ENCODE assay signal across 8 cellular contexts in the genomic region with DNA sequence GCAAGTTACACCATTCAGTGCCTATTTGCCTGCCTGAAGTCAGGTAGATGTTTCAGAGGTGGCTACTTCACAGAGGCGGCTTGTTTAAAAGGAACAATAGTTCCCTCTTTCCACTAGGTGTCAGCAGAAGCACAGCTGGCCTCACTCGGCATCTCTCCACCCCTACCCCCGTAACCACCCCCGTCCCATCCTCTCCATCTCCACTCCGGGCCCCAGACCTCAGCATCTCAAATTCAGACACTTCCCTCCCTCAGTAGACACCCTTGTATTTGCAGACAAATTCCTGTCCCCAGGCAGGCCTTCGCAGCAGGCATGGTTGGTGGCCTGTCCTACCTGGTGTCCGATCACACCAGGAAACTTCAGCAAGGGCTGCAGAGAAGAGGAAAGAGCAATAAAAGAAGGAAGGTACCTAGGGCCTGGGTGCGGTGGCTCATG. TPM values are rescaled to one million over a fixed set of nuclear protein-coding genes. Genes with fewer than 3 reads are reported as not detected.
A peak's percentile ranks its signal among the peaks of the same experiment; 100 is the strongest.
DNase-seq lines count a peak whose midpoint lies in the region; ATAC-seq and TF ChIP-seq lines count a peak whose summit lies in the region.

No MANE protein-coding gene starts in this region.

- peak overlapping the region; percentile 19 for H2AFZ ChIP-seq in parathyroid adenoma

- H3K27ac ChIP-seq in parathyroid adenoma = no peak overlapping the region

- DNase-seq in DMS79 (lab: John Stamatoyannopoulos, UW) = peak; percentile 48
- peak; percentile 69 for DNase-seq in M059J (ENCODE audit: low read depth)
- DNase-seq in RKO (ENCODE audit: low spot score) = peak; percentile 72
- peak; percentile 80 for DNase-seq in activated effector memory CD4-positive, alpha-beta T cell treated with anti-CD3 and anti-CD28 coated beads, Interleukin-2, amount 50 U/mL, for 16 hours
- peak; percentile 52 for DNase-seq in globus pallidus (ENCODE audit: low spot score)

- H3K4me3 ChIP-seq in parathyroid adenoma (ENCODE audit: low read depth, low read length) = no peak overlapping the region

- no peak overlapping the region for H3K9ac ChIP-seq in parathyroid adenoma

- no peaks in the 10 kb centered on the region for H3K4me1 ChIP-seq in parathyroid adenoma

- no peaks in the 10 kb centered on the region for H3K79me2 ChIP-seq in parathyroid adenoma

- H3K9me3 ChIP-seq in parathyroid adenoma (ENCODE audit: control insufficient read depth, low read length) = no peaks in the 10 kb centered on the region

- no peaks in the 10 kb centered on the region for H3K27me3 ChIP-seq in parathyroid adenoma (ENCODE audit: control insufficient read depth, insufficient read depth, low read length)

- peak; percentile 79 for TF ChIP-seq CTCF in parathyroid adenoma (IDR thresholded peaks at IDR 0.05)

- H3K4me2 ChIP-seq in parathyroid adenoma (ENCODE audit: low read length) = no peak overlapping the region

- ATAC-seq in GM21447 (IDR thresholded peaks at IDR 0.05; ENCODE audit: unreplicated experiment) = no peak
- ATAC-seq in HG02623 (IDR thresholded peaks at IDR 0.05; ENCODE audit: unreplicated experiment) = no peak

- no peaks in the 10 kb centered on the region for H3K36me3 ChIP-seq in parathyroid adenoma (ENCODE audit: control insufficient read depth, insufficient read depth, low read length)

RNA-seq across cellular contexts. Expression of a gene that starts 9.1 kb away (rescaled TPM):
- total RNA-seq in M059J (2014; rRNA removed; shearing (Covaris generic)) = 67.0 and 71.4 TPM in 2 replicates

RNA-seq across cellular contexts. Expression of a gene that starts 58.8 kb away (rescaled TPM):
- 7.5 and 11.0 TPM in 2 replicates for total RNA-seq in M059J (2014; rRNA removed; shearing (Covaris generic))
